In the genomic region with DNA sequence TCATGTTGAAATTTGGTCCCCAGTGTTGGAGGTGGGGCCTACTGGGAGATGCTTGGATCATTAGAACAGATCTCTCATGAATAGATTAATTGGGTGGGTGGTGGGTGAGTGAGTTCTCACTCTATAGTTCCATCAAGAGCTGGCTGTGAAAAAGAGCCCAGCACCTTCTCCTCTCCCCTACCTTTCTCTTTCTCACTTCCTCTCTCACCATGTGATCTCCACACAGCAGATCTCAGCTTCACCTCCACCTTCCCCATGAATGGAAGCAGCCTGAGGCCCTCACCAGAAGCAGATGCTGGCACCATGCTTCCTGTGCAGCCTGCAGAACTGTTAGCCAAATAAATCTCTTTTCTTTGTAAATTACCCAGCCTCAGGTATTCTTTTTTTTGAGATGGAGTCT, we compare ENCODE assay signal across 30 cellular contexts. TPM values are rescaled to one million over a fixed set of nuclear protein-coding genes. Genes with fewer than 3 reads are reported as not detected.
"Had no signal": no experiment of that assay in that cellular context is flagged by ENCODE, and none has a peak within 500 bp of the region (broad histone marks: within the 10 kb centered on the region; RNA-seq: fewer than 3 reads in every experiment).

No MANE protein-coding gene starts in this region.

- ATAC-seq: activated CD4-positive, CD25-positive, alpha-beta regulatory T cell treated with anti-CD3 and anti-CD28 coated beads, Interleukin-2, amount 50 U/mL, for 24 hours; body of pancreas; left lobe of liver; lower lobe of right lung had no signal

- H3K27me3 Mint-ChIP-seq: activated CD4-positive, alpha-beta T cell treated with anti-CD3 and anti-CD28 coated beads, Interleukin-2, amount 10 ng/mL, durations not matched to agents 7 days and 5 days; activated CD8-positive, alpha-beta memory T cell treated with anti-CD3 and anti-CD28 coated beads, Interleukin-2, amount 10 ng/mL, durations not matched to agents 7 days and 5 days; activated CD8-positive, alpha-beta T cell treated with anti-CD3 and anti-CD28 coated beads for 36 hours; activated naive CD4-positive, alpha-beta T cell treated with anti-CD3 and anti-CD28 coated beads, Interleukin-2, amount 50 U/mL, for 24 hours; dendritic cell treated with granulocyte-macrophage colony-stimulating factor and Interleukin-4, amounts not matched to agents 40 ng/mL and 50 ng/mL, for 4 days had no signal

- FAIRE-seq: endometrium, small intestine had no signal

- H2AFZ ChIP-seq: hepatocyte had no signal

- H3K36me3 ChIP-seq: cardiac muscle cell, lower lobe of right lung, thyroid gland, upper lobe of right lung had no signal

- H3K27me3 ChIP-seq: body of pancreas, cardiac muscle cell, hepatocyte, thyroid gland, upper lobe of right lung had no signal

- H3K79me2 ChIP-seq: hepatocyte had no signal

- H3K27ac Mint-ChIP-seq: activated CD4-positive, alpha-beta T cell treated with anti-CD3 and anti-CD28 coated beads, Interleukin-2, amount 10 ng/mL, durations not matched to agents 7 days and 5 days; activated CD8-positive, alpha-beta memory T cell treated with anti-CD3 and anti-CD28 coated beads, Interleukin-2, amount 10 ng/mL, durations not matched to agents 7 days and 5 days; activated CD8-positive, alpha-beta T cell treated with anti-CD3 and anti-CD28 coated beads for 36 hours; activated naive CD4-positive, alpha-beta T cell treated with anti-CD3 and anti-CD28 coated beads, Interleukin-2, amount 50 U/mL, for 24 hours; activated T-helper 1 cell treated with anti-CD3 and anti-CD28 coated beads, Interleukin-12 subunit alpha, Interleukin-12 subunit beta, Interleukin-2, Interleukin-4 antibody, amounts not matched to agents 30 ng/mL and 10 ng/mL and 1 ng/mL, durations not matched to agents 14 hours and 24 hours and 36 hours; dendritic cell treated with granulocyte-macrophage colony-stimulating factor and Interleukin-4, amounts not matched to agents 40 ng/mL and 50 ng/mL, for 4 days; nephron progenitor cell had no signal

- H3K4me1 ChIP-seq: upper lobe of right lung had no signal

- H3K9me3 ChIP-seq: body of pancreas, lower lobe of right lung, mucosa of descending colon, thyroid gland, upper lobe of right lung had no signal

- H3K4me3 ChIP-seq: body of pancreas, cardiac muscle cell, hepatocyte, lower lobe of right lung, mucosa of descending colon, thyroid gland, upper lobe of right lung had no signal

- H3K4me2 ChIP-seq: hepatocyte had no signal

- H3K4me1 Mint-ChIP-seq: nephron progenitor cell had no signal

- H3K9me3 Mint-ChIP-seq: activated CD4-positive, alpha-beta T cell treated with anti-CD3 and anti-CD28 coated beads, Interleukin-2, amount 10 ng/mL, durations not matched to agents 7 days and 5 days; activated CD8-positive, alpha-beta T cell treated with anti-CD3 and anti-CD28 coated beads for 36 hours; activated naive CD4-positive, alpha-beta T cell treated with anti-CD3 and anti-CD28 coated beads, Interleukin-2, amount 50 U/mL, for 24 hours; activated T-helper 1 cell treated with anti-CD3 and anti-CD28 coated beads, Interleukin-12 subunit alpha, Interleukin-12 subunit beta, Interleukin-2, Interleukin-4 antibody, amounts not matched to agents 30 ng/mL and 10 ng/mL and 1 ng/mL, durations not matched to agents 14 hours and 24 hours and 36 hours; dendritic cell treated with granulocyte-macrophage colony-stimulating factor and Interleukin-4, amounts not matched to agents 40 ng/mL and 50 ng/mL, for 4 days; immature natural killer cell; nephron progenitor cell had no signal

- H3K36me3 Mint-ChIP-seq: activated CD8-positive, alpha-beta memory T cell treated with anti-CD3 and anti-CD28 coated beads, Interleukin-2, amount 10 ng/mL, durations not matched to agents 7 days and 5 days; activated naive CD4-positive, alpha-beta T cell treated with anti-CD3 and anti-CD28 coated beads, Interleukin-2, amount 50 U/mL, for 24 hours; immature natural killer cell had no signal

- H3K27ac ChIP-seq: body of pancreas, cardiac muscle cell, hepatocyte, lower lobe of right lung, thyroid gland, upper lobe of right lung had no signal

- DNase-seq: activated CD4-positive, alpha-beta T cell treated with anti-CD3 and anti-CD28 coated beads, Interleukin-2, amount 10 ng/mL, durations not matched to agents 7 days and 5 days; activated CD8-positive, alpha-beta memory T cell treated with anti-CD3 and anti-CD28 coated beads, Interleukin-2, amount 10 ng/mL, durations not matched to agents 7 days and 5 days; activated gamma-delta T cell; anterior cingulate cortex; body of pancreas; effector CD4-positive, alpha-beta T cell; foreskin melanocyte; glutamatergic neuron; immature natural killer cell; lower lobe of right lung; occipital lobe; stimulated activated naive CD4-positive, alpha-beta T cell; upper lobe of right lung had no signal

- H3K4me3 Mint-ChIP-seq: activated CD4-positive, alpha-beta T cell treated with anti-CD3 and anti-CD28 coated beads, Interleukin-2, amount 10 ng/mL, durations not matched to agents 7 days and 5 days; activated CD8-positive, alpha-beta memory T cell treated with anti-CD3 and anti-CD28 coated beads, Interleukin-2, amount 10 ng/mL, durations not matched to agents 7 days and 5 days; activated CD8-positive, alpha-beta T cell treated with anti-CD3 and anti-CD28 coated beads for 36 hours; activated naive CD4-positive, alpha-beta T cell treated with anti-CD3 and anti-CD28 coated beads, Interleukin-2, amount 50 U/mL, for 24 hours; activated T-helper 1 cell treated with anti-CD3 and anti-CD28 coated beads, Interleukin-12 subunit alpha, Interleukin-12 subunit beta, Interleukin-2, Interleukin-4 antibody, amounts not matched to agents 30 ng/mL and 10 ng/mL and 1 ng/mL, durations not matched to agents 14 hours and 24 hours and 36 hours; dendritic cell treated with granulocyte-macrophage colony-stimulating factor and Interleukin-4, amounts not matched to agents 40 ng/mL and 50 ng/mL, for 4 days; immature natural killer cell; nephron progenitor cell had no signal

RNA-seq across cellular contexts. Expression of gene ARMH2, which starts 36.9 kb away (rescaled TPM):
- total RNA-seq: activated T-helper 1 cell treated with anti-CD3 and anti-CD28 coated beads, Interleukin-12 subunit alpha, Interleukin-12 subunit beta, Interleukin-2, Interleukin-4 antibody, amounts not matched to agents 30 ng/mL and 10 ng/mL and 1 ng/mL, durations not matched to agents 14 hours and 24 hours and 36 hours; body of pancreas; cardiac muscle cell; chondrocyte; hepatocyte; kidney epithelial cell; left lobe of liver; mucosa of descending colon; occipital lobe; sciatic nerve; subcutaneous adipose tissue; thyroid gland; upper lobe of right lung had no signal
- polyA plus RNA-seq: cardiac muscle cell, hepatocyte, immature natural killer cell, small intestine had no signal
